In genomic region chr5:96753017-96753397, GRCh38 we compare ENCODE assay signal across 8 cellular contexts.
"Had no signal": no experiment of that assay in that cellular context is flagged by ENCODE, and none has a peak within 500 bp of the region (broad histone marks: within the 10 kb centered on the region; RNA-seq: fewer than 3 reads in every experiment).

No MANE protein-coding gene starts in this region.

- ATAC-seq: stimulated activated naive CD8-positive, alpha-beta T cell treated with anti-CD3 and anti-CD28 coated beads, Interleukin-15, Interleukin-2, amounts not matched to agents 100 U/mL and 50 U/mL, for 24 hours had no signal

- H3K9me3 ChIP-seq: esophagus squamous epithelium, tibial artery had no signal

- H3K9me3 Mint-ChIP-seq: activated CD4-positive, alpha-beta T cell treated with anti-CD3 and anti-CD28 coated beads, Interleukin-2, amount 10 ng/mL, durations not matched to agents 7 days and 5 days; natural killer cell had no signal

- DNase-seq: activated naive CD4-positive, alpha-beta T cell; esophagus squamous epithelium; natural killer cell; occipital lobe; stimulated activated CD8-positive, alpha-beta memory T cell treated with anti-CD3 and anti-CD28 coated beads, Interleukin-4, amount 100 ng/mL, for 48 hours; tibial artery had no signal

- H3K4me1 ChIP-seq: tibial artery had no signal

- H3K27ac ChIP-seq: tibial artery had no signal

- H3K27ac Mint-ChIP-seq: activated CD4-positive, alpha-beta T cell treated with anti-CD3 and anti-CD28 coated beads, Interleukin-2, amount 10 ng/mL, durations not matched to agents 7 days and 5 days had no signal

- H3K27me3 Mint-ChIP-seq: activated CD4-positive, alpha-beta T cell treated with anti-CD3 and anti-CD28 coated beads, Interleukin-2, amount 10 ng/mL, durations not matched to agents 7 days and 5 days had no signal

- H3K4me3 ChIP-seq: esophagus squamous epithelium, tibial artery had no signal

- H3K27me3 ChIP-seq: esophagus squamous epithelium, tibial artery had no signal

- H3K4me3 Mint-ChIP-seq: activated CD4-positive, alpha-beta T cell treated with anti-CD3 and anti-CD28 coated beads, Interleukin-2, amount 10 ng/mL, durations not matched to agents 7 days and 5 days; natural killer cell had no signal
